ENCODE assay signal across 8 cellular contexts in the genomic region with DNA sequence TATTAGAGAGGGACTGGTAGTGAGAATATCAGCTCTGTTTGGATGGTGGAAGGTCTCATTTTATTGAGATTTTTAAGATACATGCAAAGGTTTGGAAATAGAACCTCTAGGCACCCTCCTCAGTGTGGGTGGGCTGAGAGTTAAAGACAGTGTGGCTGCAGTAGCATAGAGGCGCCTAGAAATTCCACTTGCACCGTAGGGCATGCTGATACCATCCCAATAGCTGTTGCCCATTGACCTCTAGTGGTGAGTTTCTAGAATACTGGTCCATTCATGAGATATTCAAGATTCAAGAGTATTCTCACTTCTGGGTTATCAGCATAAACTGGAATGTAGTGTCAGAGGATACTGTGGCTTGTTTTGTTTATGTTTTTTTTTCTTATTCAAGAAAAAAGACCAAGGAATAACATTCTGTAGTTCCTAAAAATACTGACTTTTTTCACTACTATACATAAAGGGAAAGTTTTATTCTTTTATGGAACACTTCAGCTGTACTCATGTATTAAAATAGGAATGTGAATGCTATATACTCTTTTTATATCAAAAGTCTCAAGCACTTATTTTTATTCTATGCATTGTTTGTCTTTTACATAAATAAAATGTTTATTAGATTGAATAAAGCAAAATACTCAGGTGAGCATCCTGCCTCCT.
DNase-seq lines count a peak whose midpoint lies in the region; ATAC-seq and TF ChIP-seq lines count a peak whose summit lies in the region.

No MANE protein-coding gene starts in this region.

- H3K4me3 ChIP-seq in astrocyte of the cerebellum (ENCODE audit: low read depth, low read length) = no peak overlapping the region
- no peak overlapping the region for H3K4me3 ChIP-seq in hepatocyte
- H3K4me3 ChIP-seq in gastrocnemius medialis = no peak overlapping the region

- no peaks in the 10 kb centered on the region for H3K27me3 Mint-ChIP-seq in IgD-negative memory B cell

- H3K4me2 ChIP-seq in hepatocyte = no peak overlapping the region

- H3K79me2 ChIP-seq in hepatocyte = no peaks in the 10 kb centered on the region

- intact Hi-C loops in gastrocnemius medialis (cut with DNase I; ENCODE audit: low total_unique reads) = loop anchor here (10.0 kb wide), 3 partner anchors 179 to 489 kb away; no protein-coding TSS in a partner anchor

- peak; percentile 75 for TF ChIP-seq CTCF in astrocyte of the cerebellum (IDR thresholded peaks at IDR 0.05; ENCODE audit: low read depth, low read length, missing control alignments)
- peak; percentile 82 for TF ChIP-seq CTCF in hepatocyte (IDR thresholded peaks at IDR 0.05; ENCODE audit: poor library complexity)
- peak; percentile 59 to 79 (median 76) for TF ChIP-seq CTCF in gastrocnemius medialis (IDR thresholded peaks at IDR 0.05 in 4 of 5, conservative IDR thresholded peaks at IDR 0.05 in 1 of 5)

- peak; percentile 16 to 39 for DNase-seq in activated CD8-positive, alpha-beta memory T cell treated with anti-CD3 and anti-CD28 coated beads for 4 hours (ENCODE audit: low read depth in 2 of 2)
- no peak for DNase-seq in activated CD8-positive, alpha-beta memory T cell treated with anti-CD3 and anti-CD28 coated beads for 24 hours
- DNase-seq in RPMI7951 (ENCODE audit: low read depth) (peak; percentile 80), astrocyte of the cerebellum (ENCODE audit: low read depth) (peak; percentile 68), hepatocyte (ENCODE audit: low spot score) (peak; percentile 80), gastrocnemius medialis (no peak)

- in situ Hi-C loops in astrocyte of the cerebellum (cut with HindIII; ENCODE audit: low sequenced_read_pairs) = no loop called here
- in situ Hi-C loops in gastrocnemius medialis (cut with MboI; ENCODE audit: low sequenced_read_pairs in 4 of 4) = loop anchor here in 3 of 4 donors (10.0 to 25.0 kb wide), 4 partner anchors 181 to 656 kb away; no protein-coding TSS in a partner anchor

- H3K4me3 Mint-ChIP-seq in IgD-negative memory B cell = no peak overlapping the region

- no peaks in the 10 kb centered on the region for H3K9me2 ChIP-seq in hepatocyte (replicated peaks; ENCODE audit: insufficient read depth)

- peak; percentile 90 for ATAC-seq in GM21737 (IDR thresholded peaks at IDR 0.05; ENCODE audit: unreplicated experiment)
- ATAC-seq in gastrocnemius medialis = peak; percentile 82

- no peaks in the 10 kb centered on the region for H3K27me3 ChIP-seq in hepatocyte
- H3K27me3 ChIP-seq in gastrocnemius medialis = no peaks in the 10 kb centered on the region

- H3K36me3 Mint-ChIP-seq in IgD-negative memory B cell = peaks cover 2% of the 10 kb centered on the region

- no peaks in the 10 kb centered on the region for H3K9me3 Mint-ChIP-seq in IgD-negative memory B cell

- peak overlapping the region; percentile 11 to 87 (median 14) for H3K27ac Mint-ChIP-seq in IgD-negative memory B cell

- H4K20me1 ChIP-seq in hepatocyte (ENCODE audit: insufficient read depth, poor library complexity, severe bottlenecking) = no peaks in the 10 kb centered on the region

- peaks cover 24 to 44% (median 44%) of the 10 kb centered on the region in 3 donors for H3K4me1 Mint-ChIP-seq in IgD-negative memory B cell

- H3K9me3 ChIP-seq in hepatocyte (ENCODE audit: low read depth) = no peaks in the 10 kb centered on the region
- H3K9me3 ChIP-seq in gastrocnemius medialis = no peaks in the 10 kb centered on the region

- H2AFZ ChIP-seq in hepatocyte = no peak overlapping the region

- TF ChIP-seq POLR2A in gastrocnemius medialis (IDR thresholded peaks at IDR 0.05) = no peak

- H3K36me3 ChIP-seq in hepatocyte (replicated peaks; ENCODE audit: insufficient read depth, low read depth) (no peaks in the 10 kb centered on the region), gastrocnemius medialis (peaks cover 0 to 8% of the 10 kb centered on the region in 2 donors)

- no peak overlapping the region for H3K27ac ChIP-seq in hepatocyte
- H3K27ac ChIP-seq in gastrocnemius medialis = no peak overlapping the region

- H3K4me1 ChIP-seq in hepatocyte (ENCODE audit: insufficient read depth) (peaks cover 12% of the 10 kb centered on the region), gastrocnemius medialis (peaks cover 40 to 46% of the 10 kb centered on the region in 2 donors)

- 6% methylated on average over 2 of the region's 2 CpGs for WGBS in hepatocyte (ENCODE audit: low lambda C conversion rate, missing lambda C conversion rate)

Comparison
In these comparisons a context has a peak if more than half of its experiments do, and no peak if none do; other contexts are left out.
1. DNase-seq: peak in activated CD8-positive, alpha-beta memory T cell treated with anti-CD3 and anti-CD28 coated beads for 4 hours (2 of 2), RPMI7951 (single experiment), astrocyte of the cerebellum (single experiment) and hepatocyte (single experiment); none in activated CD8-positive, alpha-beta memory T cell treated with anti-CD3 and anti-CD28 coated beads for 24 hours (single experiment) and gastrocnemius medialis (0 of 2).
2. Peak in every context shown above with its lines, with median percentiles within 50 percentile points of each other: CTCF ChIP-seq.